In the genomic region with DNA sequence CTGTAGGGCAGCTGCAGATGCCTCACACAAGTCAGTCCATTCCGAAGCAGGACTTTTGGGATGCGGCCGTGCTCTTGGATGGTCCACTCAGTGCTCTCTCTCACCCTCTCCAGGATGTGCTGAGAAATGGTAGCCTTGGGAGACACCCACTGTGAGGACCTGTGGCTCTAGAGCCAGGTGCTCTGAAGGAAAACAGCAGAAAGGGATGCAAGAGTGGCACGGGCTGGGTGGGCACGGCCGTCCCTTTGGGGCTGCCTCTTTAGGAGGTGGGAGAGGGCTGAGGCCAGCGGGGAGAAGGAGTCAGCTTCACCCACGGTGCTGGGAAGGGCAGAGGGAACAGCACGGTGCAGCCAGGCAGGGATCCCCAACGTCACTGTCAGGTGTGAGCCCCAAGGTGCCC, we compare ENCODE assay signal across 21 cellular contexts.
"Had no signal": no experiment of that assay in that cellular context is flagged by ENCODE, and none has a peak within 500 bp of the region (broad histone marks: within the 10 kb centered on the region; RNA-seq: fewer than 3 reads in every experiment).

No MANE protein-coding gene starts in this region.

- ATAC-seq: activated CD4-positive, CD25-positive, alpha-beta regulatory T cell treated with anti-CD3 and anti-CD28 coated beads, Interleukin-2, amount 50 U/mL, for 24 hours; activated T-cell treated with anti-CD3 and anti-CD28 coated beads, Interleukin-2, amount 50 U/mL, for 72 hours; esophagus mucosa; stimulated activated effector memory CD8-positive, alpha-beta T cell treated with anti-CD3 and anti-CD28 coated beads, Interleukin-12 subunit alpha, Interleukin-12 subunit beta, amount 100 ng/mL, for 72 hours; T-cell had no signal

- H3K4me3 ChIP-seq: gastrocnemius medialis, ovary, right lobe of liver had no signal

- H3K4me1 Mint-ChIP-seq: central memory CD8-positive, alpha-beta T cell; stimulated activated effector memory CD8-positive, alpha-beta T cell treated with anti-CD3 and anti-CD28 coated beads, Interleukin-12 subunit alpha, Interleukin-12 subunit beta, amount 100 ng/mL, for 72 hours; T-cell had no signal

- H3K4me3 Mint-ChIP-seq: activated T-cell treated with anti-CD3 and anti-CD28 coated beads, Interleukin-2, amount 50 U/mL, for 72 hours; central memory CD8-positive, alpha-beta T cell; stimulated activated effector memory CD8-positive, alpha-beta T cell treated with anti-CD3 and anti-CD28 coated beads, Interleukin-12 subunit alpha, Interleukin-12 subunit beta, amount 100 ng/mL, for 72 hours; T-cell had no signal

- H3K27ac Mint-ChIP-seq: activated T-cell treated with anti-CD3 and anti-CD28 coated beads, Interleukin-2, amount 50 U/mL, for 72 hours; stimulated activated effector memory CD8-positive, alpha-beta T cell treated with anti-CD3 and anti-CD28 coated beads, Interleukin-12 subunit alpha, Interleukin-12 subunit beta, amount 100 ng/mL, for 72 hours; T-cell had no signal

- H3K9me3 ChIP-seq: gastrocnemius medialis, ovary, right lobe of liver had no signal

- H3K9me3 Mint-ChIP-seq: activated T-cell treated with anti-CD3 and anti-CD28 coated beads, Interleukin-2, amount 50 U/mL, for 72 hours; central memory CD8-positive, alpha-beta T cell; stimulated activated effector memory CD8-positive, alpha-beta T cell treated with anti-CD3 and anti-CD28 coated beads, Interleukin-12 subunit alpha, Interleukin-12 subunit beta, amount 100 ng/mL, for 72 hours; T-cell had no signal

- H3K36me3 Mint-ChIP-seq: stimulated activated effector memory CD8-positive, alpha-beta T cell treated with anti-CD3 and anti-CD28 coated beads, Interleukin-12 subunit alpha, Interleukin-12 subunit beta, amount 100 ng/mL, for 72 hours; T-cell had no signal

- H3K4me1 ChIP-seq: gastrocnemius medialis had no signal

- H3K36me3 ChIP-seq: gastrocnemius medialis, ovary, right lobe of liver had no signal

- DNase-seq: activated CD4-positive, alpha-beta T cell treated with anti-CD3 and anti-CD28 coated beads, Interleukin-2, amount 50 U/mL, for 1 hour; activated CD8-positive, alpha-beta memory T cell treated with anti-CD3 and anti-CD28 coated beads, Interleukin-2, amount 50 U/mL, for 48 hours; activated effector memory CD4-positive, alpha-beta T cell treated with anti-CD3 and anti-CD28 coated beads, Interleukin-2, amount 50 U/mL, for 16 hours; activated naive CD4-positive, alpha-beta T cell treated with anti-CD3 and anti-CD28 coated beads, Interleukin-2, amount 50 U/mL, for 16 hours; activated T-cell treated with anti-CD3 and anti-CD28 coated beads, Interleukin-2, amount 50 U/mL, for 72 hours; cortex of kidney; effector CD4-positive, alpha-beta T cell; head of caudate nucleus; midbrain; small intestine; stimulated activated CD4-positive, alpha-beta T cell treated with anti-CD3 and anti-CD28 coated beads, Interleukin-4, amount 100 ng/mL, for 24 hours; T-cell; T1000 had no signal

- H3K27me3 ChIP-seq: ovary, right lobe of liver had no signal

- H3K27ac ChIP-seq: gastrocnemius medialis, ovary, right lobe of liver had no signal

- FAIRE-seq: keratinocyte, small intestine had no signal
